ENCODE assay signal across 37 cellular contexts in the genomic region with DNA sequence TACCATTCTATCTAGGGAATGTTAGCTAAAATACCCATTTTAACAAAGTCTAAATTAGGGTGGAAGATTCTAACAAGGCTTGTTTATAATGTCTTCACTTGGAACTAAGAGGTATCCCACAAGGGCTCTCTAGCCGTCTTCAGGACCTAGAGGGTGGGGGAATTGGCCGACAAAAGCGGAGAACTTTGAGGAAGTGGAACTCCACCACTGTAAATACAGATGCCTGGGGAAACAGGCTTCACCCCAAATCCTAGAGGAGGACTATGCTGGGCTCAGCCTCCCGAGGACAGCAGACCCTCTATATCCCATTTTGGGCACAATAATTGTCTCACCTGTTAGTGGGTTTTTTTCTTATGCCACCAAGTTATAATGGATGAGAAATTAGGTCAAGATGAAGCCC.
"Had no signal": no experiment of that assay in that cellular context is flagged by ENCODE, and none has a peak within 500 bp of the region (broad histone marks: within the 10 kb centered on the region; RNA-seq: fewer than 3 reads in every experiment).

No MANE protein-coding gene starts in this region.

- H3K4me1 Mint-ChIP-seq: activated CD4-positive, alpha-beta T cell treated with anti-CD3 and anti-CD28 coated beads for 36 hours; activated CD4-positive, alpha-beta T cell treated with anti-CD3 and anti-CD28 coated beads, Interleukin-2, amount 10 ng/mL, durations not matched to agents 24 days and 14 days; activated CD8-positive, alpha-beta memory T cell treated with anti-CD3 and anti-CD28 coated beads, Interleukin-2, amount 10 ng/mL, durations not matched to agents 7 days and 5 days; activated naive CD4-positive, alpha-beta T cell treated with anti-CD3 and anti-CD28 coated beads, Interleukin-2, amount 50 U/mL, for 24 hours; activated naive CD8-positive, alpha-beta T cell treated with anti-CD3 and anti-CD28 coated beads for 36 hours; activated naive CD8-positive, alpha-beta T cell treated with anti-CD3 and anti-CD28 coated beads, Interleukin-2, amount 50 U/mL, for 24 hours; brain had no signal

- H3K4me3 Mint-ChIP-seq: activated CD4-positive, alpha-beta memory T cell treated with anti-CD3 and anti-CD28 coated beads for 36 hours; activated CD4-positive, alpha-beta T cell treated with anti-CD3 and anti-CD28 coated beads for 36 hours; activated CD4-positive, alpha-beta T cell treated with anti-CD3 and anti-CD28 coated beads, Interleukin-2, amount 10 ng/mL, durations not matched to agents 24 days and 14 days; activated CD8-positive, alpha-beta memory T cell treated with anti-CD3 and anti-CD28 coated beads, Interleukin-2, amount 10 ng/mL, durations not matched to agents 7 days and 5 days; activated CD8-positive, alpha-beta T cell treated with anti-CD3 and anti-CD28 coated beads, Interleukin-2, amount 10 ng/mL, durations not matched to agents 7 days and 5 days; activated naive CD4-positive, alpha-beta T cell treated with anti-CD3 and anti-CD28 coated beads for 36 hours; activated naive CD4-positive, alpha-beta T cell treated with anti-CD3 and anti-CD28 coated beads, Interleukin-2, amount 50 U/mL, for 24 hours; activated naive CD8-positive, alpha-beta T cell treated with anti-CD3 and anti-CD28 coated beads for 36 hours; activated naive CD8-positive, alpha-beta T cell treated with anti-CD3 and anti-CD28 coated beads, Interleukin-2, amount 50 U/mL, for 24 hours; activated T-helper 1 cell treated with anti-CD3 and anti-CD28 coated beads, Interleukin-12 subunit alpha, Interleukin-12 subunit beta, Interleukin-2, Interleukin-4 antibody, amounts not matched to agents 30 ng/mL and 10 ng/mL and 1 ng/mL, durations not matched to agents 14 hours and 24 hours and 36 hours; brain; T-helper 2 cell treated with Interferon-gamma antibody and Interleukin-4, amounts not matched to agents 5 μg/mL and 100 μg/mL, for 36 hours had no signal

- H3K4me1 ChIP-seq: adrenal gland, breast epithelium, colonic mucosa, esophagus squamous epithelium, gastroesophageal sphincter, heart right ventricle had no signal

- H3K4me3 ChIP-seq: adrenal gland, breast epithelium, cardiac muscle cell, colonic mucosa, esophagus squamous epithelium, gastroesophageal sphincter, heart right ventricle, hepatocyte had no signal

- H3K27ac ChIP-seq: adrenal gland, breast epithelium, cardiac muscle cell, colonic mucosa, epithelial cell of prostate, esophagus squamous epithelium, gastroesophageal sphincter, heart right ventricle, hepatocyte had no signal

- H3K36me3 Mint-ChIP-seq: activated CD4-positive, alpha-beta memory T cell treated with anti-CD3 and anti-CD28 coated beads for 36 hours; activated CD8-positive, alpha-beta memory T cell treated with anti-CD3 and anti-CD28 coated beads, Interleukin-2, amount 10 ng/mL, durations not matched to agents 7 days and 5 days; activated naive CD4-positive, alpha-beta T cell treated with anti-CD3 and anti-CD28 coated beads, Interleukin-2, amount 50 U/mL, for 24 hours; activated naive CD8-positive, alpha-beta T cell treated with anti-CD3 and anti-CD28 coated beads for 36 hours; brain had no signal

- H2AFZ ChIP-seq: hepatocyte had no signal

- H3K9me3 Mint-ChIP-seq: activated CD4-positive, alpha-beta memory T cell treated with anti-CD3 and anti-CD28 coated beads for 36 hours; activated naive CD4-positive, alpha-beta T cell treated with anti-CD3 and anti-CD28 coated beads for 36 hours; activated naive CD4-positive, alpha-beta T cell treated with anti-CD3 and anti-CD28 coated beads, Interleukin-2, amount 50 U/mL, for 24 hours; activated naive CD8-positive, alpha-beta T cell treated with anti-CD3 and anti-CD28 coated beads for 36 hours; activated naive CD8-positive, alpha-beta T cell treated with anti-CD3 and anti-CD28 coated beads, Interleukin-2, amount 50 U/mL, for 24 hours; activated T-helper 1 cell treated with anti-CD3 and anti-CD28 coated beads, Interleukin-12 subunit alpha, Interleukin-12 subunit beta, Interleukin-2, Interleukin-4 antibody, amounts not matched to agents 30 ng/mL and 10 ng/mL and 1 ng/mL, durations not matched to agents 14 hours and 24 hours and 36 hours; brain; T-helper 2 cell treated with Interferon-gamma antibody and Interleukin-4, amounts not matched to agents 5 μg/mL and 100 μg/mL, for 36 hours had no signal

- H3K36me3 ChIP-seq: adrenal gland, breast epithelium, cardiac muscle cell, colonic mucosa, esophagus squamous epithelium, gastroesophageal sphincter, heart right ventricle had no signal

- H3K9me3 ChIP-seq: adrenal gland, breast epithelium, colonic mucosa, esophagus squamous epithelium, gastroesophageal sphincter, heart right ventricle had no signal

- H3K27me3 Mint-ChIP-seq: activated CD4-positive, alpha-beta memory T cell treated with anti-CD3 and anti-CD28 coated beads for 36 hours; activated CD4-positive, alpha-beta T cell treated with anti-CD3 and anti-CD28 coated beads for 36 hours; activated naive CD4-positive, alpha-beta T cell treated with anti-CD3 and anti-CD28 coated beads, Interleukin-2, amount 50 U/mL, for 24 hours; activated naive CD8-positive, alpha-beta T cell treated with anti-CD3 and anti-CD28 coated beads for 36 hours had no signal

- H3K27me3 ChIP-seq: adrenal gland, breast epithelium, cardiac muscle cell, colonic mucosa, esophagus squamous epithelium, gastroesophageal sphincter, hepatocyte had no signal

- H3K4me2 ChIP-seq: hepatocyte had no signal

- H3K79me2 ChIP-seq: hepatocyte had no signal

- H3K27ac Mint-ChIP-seq: activated CD4-positive, alpha-beta memory T cell treated with anti-CD3 and anti-CD28 coated beads for 36 hours; activated CD4-positive, alpha-beta T cell treated with anti-CD3 and anti-CD28 coated beads for 36 hours; activated CD4-positive, alpha-beta T cell treated with anti-CD3 and anti-CD28 coated beads, Interleukin-2, amount 10 ng/mL, durations not matched to agents 24 days and 14 days; activated CD8-positive, alpha-beta memory T cell treated with anti-CD3 and anti-CD28 coated beads, Interleukin-2, amount 10 ng/mL, durations not matched to agents 7 days and 5 days; activated CD8-positive, alpha-beta T cell treated with anti-CD3 and anti-CD28 coated beads, Interleukin-2, amount 10 ng/mL, durations not matched to agents 7 days and 5 days; activated naive CD4-positive, alpha-beta T cell treated with anti-CD3 and anti-CD28 coated beads for 36 hours; activated naive CD4-positive, alpha-beta T cell treated with anti-CD3 and anti-CD28 coated beads, Interleukin-2, amount 50 U/mL, for 24 hours; activated naive CD8-positive, alpha-beta T cell treated with anti-CD3 and anti-CD28 coated beads for 36 hours; activated naive CD8-positive, alpha-beta T cell treated with anti-CD3 and anti-CD28 coated beads, Interleukin-2, amount 50 U/mL, for 24 hours; activated T-helper 1 cell treated with anti-CD3 and anti-CD28 coated beads, Interleukin-12 subunit alpha, Interleukin-12 subunit beta, Interleukin-2, Interleukin-4 antibody, amounts not matched to agents 30 ng/mL and 10 ng/mL and 1 ng/mL, durations not matched to agents 14 hours and 24 hours and 36 hours; activated T-helper 2 cell treated with anti-CD3 and anti-CD28 coated beads, Interferon-gamma antibody, Interleukin-2, Interleukin-4, amounts not matched to agents 10 μg/mL and 5 μg/mL and 100 μg/mL, durations not matched to agents 14 hours and 24 hours and 36 hours; brain; T-helper 2 cell treated with Interferon-gamma antibody and Interleukin-4, amounts not matched to agents 5 μg/mL and 100 μg/mL, for 36 hours had no signal

- DNase-seq: activated CD4-positive, alpha-beta memory T cell treated with anti-CD3 and anti-CD28 coated beads for 36 hours; activated CD4-positive, alpha-beta T cell treated with anti-CD3 and anti-CD28 coated beads for 36 hours; activated CD4-positive, alpha-beta T cell treated with anti-CD3 and anti-CD28 coated beads, Interleukin-2, amount 10 ng/mL, durations not matched to agents 24 days and 14 days; activated CD4-positive, CD25-positive, alpha-beta regulatory T cell; activated CD4-positive, CD25-positive, alpha-beta regulatory T cell treated with anti-CD3 and anti-CD28 coated beads, Interleukin-2, amount 50 U/mL, for 72 hours; activated CD8-positive, alpha-beta memory T cell treated with anti-CD3 and anti-CD28 coated beads, Interleukin-2, amount 10 ng/mL, durations not matched to agents 7 days and 5 days; activated CD8-positive, alpha-beta memory T cell treated with anti-CD3 and anti-CD28 coated beads, Interleukin-2, amount 50 U/mL, for 4 hours; activated CD8-positive, alpha-beta T cell treated with anti-CD3 and anti-CD28 coated beads, Interleukin-2, amount 10 ng/mL, durations not matched to agents 7 days and 5 days; activated effector memory CD4-positive, alpha-beta T cell treated with anti-CD3 and anti-CD28 coated beads, Interleukin-2, amount 50 U/mL, for 16 hours; activated naive CD4-positive, alpha-beta T cell treated with anti-CD3 and anti-CD28 coated beads for 36 hours; activated naive CD8-positive, alpha-beta T cell treated with anti-CD3 and anti-CD28 coated beads for 36 hours; activated naive CD8-positive, alpha-beta T cell treated with anti-CD3 and anti-CD28 coated beads, Interleukin-2, amount 50 U/mL, for 24 hours; activated T-cell treated with anti-CD3 and anti-CD28 coated beads, Interleukin-2, amount 50 U/mL, for 1 hour; activated T-cell treated with anti-CD3 and anti-CD28 coated beads, Interleukin-2, amount 50 U/mL, for 48 hours; adrenal gland; amygdala; aorta; central memory CD4-positive, alpha-beta T cell; cerebellar nuclear complex; colonic mucosa; effector CD8-positive, alpha-beta T cell; esophagus squamous epithelium; foreskin melanocyte; heart right ventricle; T1000 had no signal

- FAIRE-seq: endometrium, endothelial cell of umbilical vein had no signal
